In genomic region chr7:106658504-106659368, GRCh38 we compare ENCODE assay signal across 8 cellular contexts. TPM values are rescaled to one million over a fixed set of nuclear protein-coding genes. Genes with fewer than 3 reads are reported as not detected.
A peak's percentile ranks its signal among the peaks of the same experiment; 100 is the strongest.
DNase-seq lines count a peak whose midpoint lies in the region; ATAC-seq and TF ChIP-seq lines count a peak whose summit lies in the region.

No MANE protein-coding gene starts in this region.

- H3K9me3 ChIP-seq in naive thymus-derived CD4-positive, alpha-beta T cell (ENCODE audit: control insufficient read depth in 2 of 3, low read length in 3 of 3): no peaks in the 10 kb centered on the region

- TF ChIP-seq CTCF in AG09309 (IDR thresholded peaks at IDR 0.05; ENCODE audit: control insufficient read depth, insufficient read depth, low read depth, low read length, missing control alignments): no peak
- no peak for TF ChIP-seq CTCF in KMS-11 (conservative IDR thresholded peaks at IDR 0.05; ENCODE audit: low read depth, low read length)
- TF ChIP-seq CTCF in MCF 10A (IDR thresholded peaks at IDR 0.05; ENCODE audit: unreplicated experiment): no peak

- peak overlapping the region; percentile 85; the same call in 1 of the 2 replicates for H3K27ac ChIP-seq in KMS-11
- H3K27ac ChIP-seq in naive thymus-derived CD4-positive, alpha-beta T cell (ENCODE audit: low read depth, low read length): no peak overlapping the region

- ATAC-seq in naive thymus-derived CD4-positive, alpha-beta T cell: no peak

- H3K27ac Mint-ChIP-seq in MCF 10A (ENCODE audit: low read depth, unreplicated experiment): peak overlapping the region; percentile 55
- peak overlapping the region in 4 of 9 donors; percentile 28 to 97 (median 90) for H3K27ac Mint-ChIP-seq in naive thymus-derived CD4-positive, alpha-beta T cell

- H3K9me3 Mint-ChIP-seq in MCF 10A (ENCODE audit: unreplicated experiment): no peaks in the 10 kb centered on the region
- peaks cover 0 to 4% (median 0%) of the 10 kb centered on the region in 11 donors for H3K9me3 Mint-ChIP-seq in naive thymus-derived CD4-positive, alpha-beta T cell

- no TSS peak for BruUV-seq in MCF 10A (replicated peaks; lab: Mats Ljungman, UMichigan)

- H4K20me1 ChIP-seq in KMS-11 (ENCODE audit: insufficient read depth): no peaks in the 10 kb centered on the region

- peaks cover 25% of the 10 kb centered on the region for H3K4me1 ChIP-seq in KMS-11 (ENCODE audit: low read depth, poor library complexity, severe bottlenecking)
- H3K4me1 ChIP-seq in naive thymus-derived CD4-positive, alpha-beta T cell (ENCODE audit: control insufficient read depth in 2 of 2, insufficient read depth in 2 of 2, low read length in 2 of 2): peaks cover 13 to 16% of the 10 kb centered on the region in 2 donors

- intact Hi-C loops in MCF 10A (cut with micrococcal nuclease): loop anchor here (1.0 kb wide), 1 partner anchor 480 kb away; no protein-coding TSS in a partner anchor
- intact Hi-C loops in naive thymus-derived CD4-positive, alpha-beta T cell (cut with micrococcal nuclease): loop anchor here (1.0 to 10.0 kb wide), 3 partner anchors 109 to 481 kb away; no protein-coding TSS in a partner anchor

- H2AFZ ChIP-seq in KMS-11 (ENCODE audit: low read depth): peak overlapping the region; percentile 62; the same call in 1 of the 2 replicates

- peak overlapping the region; percentile 73 for H3K4me2 ChIP-seq in KMS-11

- no peaks in the 10 kb centered on the region; the same call in 1 of the 2 replicates for H3K79me2 ChIP-seq in KMS-11 (ENCODE audit: insufficient read depth, low read depth)

- CTCF ChIA-PET in MCF 10A (lab: Yijun Ruan, JAX): interaction anchor here (0.6 to 9.4 kb wide), 25 partner anchors 9 to 576 kb away, joined by 3 to 133 read pairs (median 3); no protein-coding TSS in a partner anchor
- CTCF ChIA-PET in naive thymus-derived CD4-positive, alpha-beta T cell (lab: Charles Lee): interaction anchor here (1.3 to 3.1 kb wide), 3 partner anchors 7 to 78 kb away, joined by 4 to 29 read pairs (median 5); no protein-coding TSS in a partner anchor

- no peaks in the 10 kb centered on the region for H3K36me3 Mint-ChIP-seq in MCF 10A (ENCODE audit: insufficient read depth, unreplicated experiment)
- peaks cover 0 to 2% (median 0%) of the 10 kb centered on the region in 5 donors for H3K36me3 Mint-ChIP-seq in naive thymus-derived CD4-positive, alpha-beta T cell

- H3K27me3 ChIP-seq in KMS-11 (ENCODE audit: insufficient read depth, low read depth): no peaks in the 10 kb centered on the region
- H3K27me3 ChIP-seq in naive thymus-derived CD4-positive, alpha-beta T cell (ENCODE audit: control insufficient read depth in 2 of 2, insufficient read depth in 2 of 2, low read length in 2 of 2): no peaks in the 10 kb centered on the region

- peak overlapping the region; percentile 88 for H3K4me3 ChIP-seq in AG09309 (ENCODE audit: control insufficient read depth, low read depth, low read length)
- H3K4me3 ChIP-seq in KMS-11 (IDR thresholded peaks at IDR 0.05; ENCODE audit: insufficient read depth, low read depth, low read length): no peak overlapping the region
- H3K4me3 ChIP-seq in naive thymus-derived CD4-positive, alpha-beta T cell (ENCODE audit: low read length): no peak overlapping the region

- H3K36me3 ChIP-seq in KMS-11 (ENCODE audit: insufficient read depth): no peaks in the 10 kb centered on the region
- no peaks in the 10 kb centered on the region for H3K36me3 ChIP-seq in naive thymus-derived CD4-positive, alpha-beta T cell (ENCODE audit: control insufficient read depth in 2 of 3, insufficient read depth in 3 of 3, low read length in 3 of 3)

- POLR2A ChIA-PET in MCF 10A (lab: Yijun Ruan, JAX): interaction anchor here (0.6 to 2.3 kb wide), 13 partner anchors 9 to 738 kb away, joined by 3 to 8 read pairs (median 3); partner anchors contain the start of gene HBP1
- POLR2A ChIA-PET in naive thymus-derived CD4-positive, alpha-beta T cell (lab: Charles Lee): interaction anchor here (0.5 to 2.1 kb wide), 3 partner anchors 144 to 510 kb away, joined by 3 to 11 read pairs (median 3); partner anchors contain the start of genes HBP1 and PIK3CG

- peak overlapping the region; percentile 84; the same call in 1 of the 2 replicates for H3K9ac ChIP-seq in KMS-11

- no peak for DNase-seq in AG09309 (ENCODE audit: low read depth)
- no peak for DNase-seq in MCF 10A (ENCODE audit: unreplicated experiment)
- DNase-seq in naive thymus-derived CD4-positive, alpha-beta T cell: no peak
- no peak for DNase-seq in retina
- DNase-seq in DMS53 treated with DMSO at 0.1 percent for 48 hours (lab: John Stamatoyannopoulos, UW; ENCODE audit: unreplicated experiment): no peak
- DNase-seq in Kasumi-1 (lab: John Stamatoyannopoulos, UW): no peak
- DNase-seq in NCI-H2196 treated with DMSO at 0.1 percent for 48 hours (lab: John Stamatoyannopoulos, UW; ENCODE audit: unreplicated experiment): no peak

- H3K27me3 Mint-ChIP-seq in MCF 10A (ENCODE audit: insufficient read depth, unreplicated experiment): no peaks in the 10 kb centered on the region
- H3K27me3 Mint-ChIP-seq in naive thymus-derived CD4-positive, alpha-beta T cell: peaks cover 0 to 9% (median 0%) of the 10 kb centered on the region in 5 donors

- H3K4me1 Mint-ChIP-seq in MCF 10A (ENCODE audit: insufficient read depth, unreplicated experiment): peaks cover 14% of the 10 kb centered on the region
- H3K4me1 Mint-ChIP-seq in naive thymus-derived CD4-positive, alpha-beta T cell: peaks cover 0 to 41% (median 29%) of the 10 kb centered on the region in 7 donors

- peak overlapping the region; percentile 80 for H3K4me3 Mint-ChIP-seq in MCF 10A (ENCODE audit: unreplicated experiment)
- H3K4me3 Mint-ChIP-seq in naive thymus-derived CD4-positive, alpha-beta T cell: peak overlapping the region; percentile 83 to 94 (median 90)

RNA-seq across cellular contexts. Expression of gene CCDC71L, which starts 2.2 kb away (rescaled TPM):
- total RNA-seq in MCF 10A (2022): 11.4 and 13.0 TPM in 2 replicates
- 10 to 100 TPM; 10.4 to 14.6 (median 14.1) TPM for total RNA-seq in naive thymus-derived CD4-positive, alpha-beta T cell
- polyA plus RNA-seq in naive thymus-derived CD4-positive, alpha-beta T cell: 1 to 10 TPM; 2.5 to 3.0 TPM
